ENCODE assay signal across 16 cellular contexts in genomic region chr3:53287413-53287734, GRCh38. TPM values are rescaled to one million over a fixed set of nuclear protein-coding genes. Genes with fewer than 3 reads are reported as not detected.
A peak's percentile ranks its signal among the peaks of the same experiment; 100 is the strongest.
DNase-seq lines count a peak whose midpoint lies in the region; ATAC-seq and TF ChIP-seq lines count a peak whose summit lies in the region.
"Had no signal": no experiment of that assay in that cellular context is flagged by ENCODE, and none has a peak within 500 bp of the region (broad histone marks: within the 10 kb centered on the region; RNA-seq: fewer than 3 reads in every experiment).

No MANE protein-coding gene starts in this region.

- H3K27me3 Mint-ChIP-seq in activated T-cell treated with anti-CD3 and anti-CD28 coated beads, Interleukin-2, amount 50 U/mL, for 72 hours (ENCODE audit: low read depth), result no peaks in the 10 kb centered on the region
- H3K27me3 Mint-ChIP-seq in activated naive CD8-positive, alpha-beta T cell, result no peaks in the 10 kb centered on the region

- H3K9ac ChIP-seq in iPS-18a (ENCODE audit: low read length) (peak overlapping the region; percentile 38), stomach smooth muscle (ENCODE audit: low read length in 2 of 2) (no peak overlapping the region)

- peak overlapping the region; percentile 86 for H3K27ac Mint-ChIP-seq in activated T-cell treated with anti-CD3 and anti-CD28 coated beads, Interleukin-2, amount 50 U/mL, for 72 hours
- peak overlapping the region; percentile 41 for H3K27ac Mint-ChIP-seq in activated naive CD8-positive, alpha-beta T cell

- peaks cover 2 to 13% of the 10 kb centered on the region in 2 donors for H3K36me3 Mint-ChIP-seq in activated T-cell treated with anti-CD3 and anti-CD28 coated beads, Interleukin-2, amount 50 U/mL, for 72 hours (ENCODE audit: insufficient read depth in 2 of 2)
- peaks cover 2% of the 10 kb centered on the region for H3K36me3 Mint-ChIP-seq in activated naive CD8-positive, alpha-beta T cell

- ATAC-seq in activated T-cell treated with anti-CD3 and anti-CD28 coated beads, Interleukin-2, amount 50 U/mL, for 72 hours (replicated peaks in 1 of 2), result peak; percentile 50 to 66
- ATAC-seq: pancreas had no signal

- H3K27ac ChIP-seq in iPS-18a (ENCODE audit: low read length) (peak overlapping the region; percentile 60), stomach smooth muscle (ENCODE audit: low read length) (peak overlapping the region; percentile 19)
- H3K27ac ChIP-seq: ascending aorta, pancreas, PC-9, SK-N-MC had no signal

- no peak for DNase-seq in activated T-cell treated with anti-CD3 and anti-CD28 coated beads, Interleukin-2, amount 50 U/mL, for 72 hours
- DNase-seq in activated T-cell treated with anti-CD3 and anti-CD28 coated beads, Interleukin-2, amount 50 U/mL, for 48 hours, result no peak
- DNase-seq in foreskin fibroblast (no peak), NCI-H774 (lab: John Stamatoyannopoulos, UW) (no peak), Kasumi-1 (lab: John Stamatoyannopoulos, UW) (no peak)
- DNase-seq: GDM1, KBM-7, NCI-H1092 treated with DMSO at 0.1 percent for 48 hours, NCI-H69, pancreas, PC-9 had no signal

- H3K4me1 Mint-ChIP-seq in activated T-cell treated with anti-CD3 and anti-CD28 coated beads, Interleukin-2, amount 50 U/mL, for 72 hours (ENCODE audit: low read depth), result peaks cover 18% of the 10 kb centered on the region
- peaks cover 5% of the 10 kb centered on the region for H3K4me1 Mint-ChIP-seq in activated naive CD8-positive, alpha-beta T cell (ENCODE audit: low read depth)

- TF ChIP-seq CTCF in foreskin fibroblast (IDR thresholded peaks at IDR 0.05; ENCODE audit: low read depth, low read length), result no peak

- H3K36me3 ChIP-seq in iPS-18a (ENCODE audit: control insufficient read depth, low read depth, low read length) (peaks cover 4% of the 10 kb centered on the region), stomach smooth muscle (ENCODE audit: control insufficient read depth in 2 of 2, insufficient read depth in 2 of 2, low read length in 2 of 2) (peaks cover 12 to 21% of the 10 kb centered on the region in 2 donors)

- H3K9me3 Mint-ChIP-seq in activated T-cell treated with anti-CD3 and anti-CD28 coated beads, Interleukin-2, amount 50 U/mL, for 72 hours, result no peaks in the 10 kb centered on the region
- no peaks in the 10 kb centered on the region for H3K9me3 Mint-ChIP-seq in activated naive CD8-positive, alpha-beta T cell (ENCODE audit: low read depth)

- H3K4me1 ChIP-seq in iPS-18a (ENCODE audit: control insufficient read depth, low read depth, low read length) (peaks cover 32% of the 10 kb centered on the region), stomach smooth muscle (ENCODE audit: control insufficient read depth, insufficient read depth, low read length) (peaks cover 20% of the 10 kb centered on the region)
- H3K4me1 ChIP-seq: ascending aorta, pancreas had no signal

- H3K4me3 ChIP-seq in iPS-18a (ENCODE audit: low read length) (peak overlapping the region; percentile 48), stomach smooth muscle (ENCODE audit: low read length in 2 of 2) (no peak overlapping the region), foreskin fibroblast (ENCODE audit: low read depth in 1 of 2, low read length in 2 of 2) (no peak overlapping the region)
- H3K4me3 ChIP-seq: ascending aorta, pancreas, PC-9, SK-N-MC had no signal

- H3K4me3 Mint-ChIP-seq in activated T-cell treated with anti-CD3 and anti-CD28 coated beads, Interleukin-2, amount 50 U/mL, for 72 hours, result peak overlapping the region in 1 of 2 donors; percentile 11
- no peak overlapping the region for H3K4me3 Mint-ChIP-seq in activated naive CD8-positive, alpha-beta T cell

- H3K27me3 ChIP-seq in iPS-18a (ENCODE audit: control insufficient read depth, insufficient read depth, low read length), result no peaks in the 10 kb centered on the region
- H3K27me3 ChIP-seq in stomach smooth muscle (ENCODE audit: control insufficient read depth in 1 of 2, insufficient read depth in 2 of 2, low read length in 2 of 2), result no peaks in the 10 kb centered on the region
- H3K27me3 ChIP-seq: ascending aorta, pancreas had no signal

- H3K9me3 ChIP-seq in iPS-18a (ENCODE audit: control insufficient read depth, low read depth, low read length), result no peaks in the 10 kb centered on the region
- H3K9me3 ChIP-seq in stomach smooth muscle (ENCODE audit: control insufficient read depth in 2 of 2, low read length in 2 of 2), result no peaks in the 10 kb centered on the region
- H3K9me3 ChIP-seq: ascending aorta, pancreas had no signal

RNA-seq across cellular contexts. Expression of gene TKT, which starts 31.6 kb away (rescaled TPM):
- 100 to 1,000 TPM; 252 to 274 TPM for total RNA-seq in activated T-cell treated with anti-CD3 and anti-CD28 coated beads, Interleukin-2, amount 50 U/mL, for 72 hours

RNA-seq across cellular contexts. Expression of gene DCP1A, which starts 60.0 kb away (rescaled TPM):
- 10 to 100 TPM; 47.1 to 51.3 TPM for total RNA-seq in activated T-cell treated with anti-CD3 and anti-CD28 coated beads, Interleukin-2, amount 50 U/mL, for 72 hours
